ENCODE assay signal across 9 cellular contexts in the genomic region with DNA sequence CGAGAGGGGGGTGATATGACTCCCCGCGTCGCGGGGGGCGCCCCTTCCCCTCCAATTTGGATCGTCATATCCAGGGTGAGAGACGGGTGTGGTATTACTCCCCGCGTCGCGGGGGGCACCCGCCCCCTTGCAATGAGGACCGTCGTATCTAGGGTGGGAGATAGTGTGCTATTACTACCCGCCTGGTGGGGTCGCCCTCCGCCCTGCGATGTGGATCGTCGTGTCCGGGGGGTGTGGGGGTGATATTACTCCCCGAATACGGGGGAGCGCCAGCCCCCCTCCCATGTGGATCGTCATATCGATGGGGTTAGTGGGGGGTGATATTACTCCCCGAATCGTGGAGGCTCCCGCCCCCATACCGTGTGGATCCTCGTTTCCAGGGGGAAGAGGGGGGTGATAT. TPM values are rescaled to one million over a fixed set of nuclear protein-coding genes. Genes with fewer than 3 reads are reported as not detected.
DNase-seq lines count a peak whose midpoint lies in the region; ATAC-seq and TF ChIP-seq lines count a peak whose summit lies in the region.
"Had no signal": no experiment of that assay in that cellular context is flagged by ENCODE, and none has a peak within 500 bp of the region (broad histone marks: within the 10 kb centered on the region; RNA-seq: fewer than 3 reads in every experiment).

No MANE protein-coding gene starts in this region.

- TF ChIP-seq POLR2A in prostate gland (IDR thresholded peaks at IDR 0.05), result no peak

- intact Hi-C loops in prostate gland (cut with DNase I), result no loop called here

- DNase-seq in GM13976 (ENCODE audit: low spot score) (peak; percentile 30), activated T-cell treated with anti-CD3 and anti-CD28 coated beads for 1 hour (ENCODE audit: low read depth) (peak; percentile 38), foreskin keratinocyte (no peak), occipital lobe (lab: John Stamatoyannopoulos, UW) (no peak), prostate gland (ENCODE audit: low spot score) (no peak), GF-D8 (lab: John Stamatoyannopoulos, UW) (no peak)
- peak; percentile 35 for DNase-seq in stimulated activated CD4-positive, alpha-beta T cell treated with anti-CD3 and anti-CD28 coated beads, Interleukin-1b, Interleukin-23, amount 100 ng/mL, for 48 hours

- H3K27me3 ChIP-seq in foreskin keratinocyte (peaks cover 2% of the 10 kb centered on the region), prostate gland (replicated peaks; ENCODE audit: insufficient read depth) (peaks cover 4% of the 10 kb centered on the region)

- ATAC-seq in foreskin keratinocyte (no peak), HG02885 (IDR thresholded peaks at IDR 0.05; ENCODE audit: poor library complexity, unreplicated experiment) (no peak)

- no peak for TF ChIP-seq CTCF in GM13976 (IDR thresholded peaks at IDR 0.05; ENCODE audit: borderline replicate concordance, control extremely low read depth, extremely low read depth, insufficient read depth, missing control alignments)
- peak; percentile 37 for TF ChIP-seq CTCF in foreskin keratinocyte (conservative IDR thresholded peaks at IDR 0.05)
- peak in 1 of 4 experiments; percentile 14 for TF ChIP-seq CTCF in prostate gland (IDR thresholded peaks at IDR 0.05)

- in situ Hi-C loops in GM13976 (cut with MboI; ENCODE audit: low sequenced_read_pairs, unreplicated experiment), result no loop called here

- H3K27ac ChIP-seq in foreskin keratinocyte, result no peak overlapping the region
- no peak overlapping the region for H3K27ac ChIP-seq in prostate gland
- H3K27ac ChIP-seq: SK-N-MC had no signal

- H3K9me3 ChIP-seq in prostate gland, result no peaks in the 10 kb centered on the region

- 10% methylated on average over 26 of the region's 32 CpGs for WGBS in prostate gland

- H3K4me1 ChIP-seq in foreskin keratinocyte (no peaks in the 10 kb centered on the region), prostate gland (replicated peaks) (no peaks in the 10 kb centered on the region)

- no peak overlapping the region for H3K4me3 ChIP-seq in prostate gland

- no peaks in the 10 kb centered on the region for H3K36me3 ChIP-seq in prostate gland

RNA-seq across cellular contexts. Expression of a gene that starts 29.2 kb away (rescaled TPM):
- total RNA-seq in foreskin keratinocyte, result 0.51 and 0.88 TPM in 2 replicates
- 0.74 and 1.1 TPM in 2 replicates for polyA plus RNA-seq in foreskin keratinocyte
- total RNA-seq in occipital lobe, result 25.7 TPM
- 100 to 1,000 TPM in 1 of 2 donors, 10 to 100 TPM in 1; 87.0 to 140 TPM for total RNA-seq in prostate gland

Comparison
In these comparisons a context has a peak if more than half of its experiments do, and no peak if none do; other contexts are left out.
1. DNase-seq: peak in GM13976 (single experiment), activated T-cell treated with anti-CD3 and anti-CD28 coated beads for 1 hour (single experiment) and stimulated activated CD4-positive, alpha-beta T cell treated with anti-CD3 and anti-CD28 coated beads, Interleukin-1b, Interleukin-23, amount 100 ng/mL, for 48 hours (single experiment); none in foreskin keratinocyte (0 of 2), occipital lobe (single experiment), prostate gland (single experiment) and GF-D8 (single experiment).
2. RNA of a gene that starts 29.2 kb away (total RNA-seq): 87.0 to 140 TPM in prostate gland and 25.7 TPM in occipital lobe (single experiment); 0.51 to 0.88 TPM in foreskin keratinocyte; every median in the first group is over 10 times any median in the second.